1 cellular context compared by ENCODE assay signal in genomic region chr2:88077076-88077475, GRCh38.
TF ChIP-seq lines count a peak whose summit lies in the region.

No MANE protein-coding gene starts in this region.

TF ChIP-seq in SK-N-SH, 30 proteins besides CTCF, POLR2A, EP300 and RAD21:
- no peak for TF ChIP-seq ZBTB33 (IDR thresholded peaks at IDR 0.05; ENCODE audit: borderline replicate concordance, low read depth)
- 0 out of 2 replicates have a peak, but pooled peaks have one; percentile 6 for TF ChIP-seq TCF12 (IDR thresholded peaks at IDR 0.05)
TF ChIP-seq in SK-N-SH: peak in this region for 1.
